25 cellular contexts compared by ENCODE assay signal in genomic region chr7:90233569-90233968, GRCh38. TPM values are rescaled to one million over a fixed set of nuclear protein-coding genes. Genes with fewer than 3 reads are reported as not detected.
DNase-seq lines count a peak whose midpoint lies in the region; FAIRE-seq and TF ChIP-seq lines count a peak whose summit lies in the region.
"Had no signal": no experiment of that assay in that cellular context is flagged by ENCODE, and none has a peak within 500 bp of the region (broad histone marks: within the 10 kb centered on the region; RNA-seq: fewer than 3 reads in every experiment).

No MANE protein-coding gene starts in this region.

- H3K27ac ChIP-seq in 22Rv1 (peak overlapping the region; percentile 89), small intestine (ENCODE audit: low read depth in 1 of 2, low read length in 1 of 2) (no peak overlapping the region)
- H3K27ac ChIP-seq: A549; BLaER1 treated with 17β-estradiol and CSF1 and Interleukin-3, amounts not matched to agents 10 nM and 100 nM; GM23248 had no signal

- no peaks in the 10 kb centered on the region for H3K9me3 ChIP-seq in small intestine (ENCODE audit: control insufficient read depth, low read depth)
- H3K9me3 ChIP-seq: A549; BE2C; BLaER1 treated with 17β-estradiol and CSF1 and Interleukin-3, amounts not matched to agents 10 nM and 100 nM had no signal

- peaks cover 0 to 2% of the 10 kb centered on the region in 2 donors for H3K4me1 ChIP-seq in small intestine (ENCODE audit: control insufficient read depth in 2 of 2, insufficient read depth in 1 of 2, low read depth in 1 of 2, low read length in 1 of 2)
- H3K4me1 ChIP-seq: BE2C; BLaER1 treated with 17β-estradiol and CSF1 and Interleukin-3, amounts not matched to agents 10 nM and 100 nM had no signal

- H3K4me3 ChIP-seq in small intestine (ENCODE audit: low read depth in 1 of 2, low read length in 2 of 2): no peak overlapping the region
- H3K4me3 ChIP-seq: A549; BLaER1 treated with 17β-estradiol and CSF1 and Interleukin-3, amounts not matched to agents 10 nM and 100 nM; GM12878; GM23248 had no signal

- DNase-seq in D721Med (ENCODE audit: insufficient read length, low spot score) (no peak), kidney tubule cell (ENCODE audit: low spot score) (peak; percentile 19), small intestine (peak; percentile 37), occipital lobe (lab: John Stamatoyannopoulos, UW) (no peak), NCI-H1930 (lab: John Stamatoyannopoulos, UW) (no peak), SIG-M5 (lab: John Stamatoyannopoulos, UW) (no peak)
- DNase-seq: 8988T; ACHN; AML-193; BE2C; CD4-positive, alpha-beta memory T cell; COR-L47; DMS 273 treated with DMSO at 0.1 percent for 48 hours; DMS79; EL; GDM1; GM23248; H7; HCEC 1CT had no signal

- H3K36me3 ChIP-seq in small intestine (ENCODE audit: control insufficient read depth in 2 of 2, insufficient read depth in 2 of 2, low read length in 2 of 2): no peaks in the 10 kb centered on the region
- H3K36me3 ChIP-seq: BE2C; BLaER1 treated with 17β-estradiol and CSF1 and Interleukin-3, amounts not matched to agents 10 nM and 100 nM had no signal

- H3K27me3 ChIP-seq in small intestine (ENCODE audit: control insufficient read depth in 2 of 2, insufficient read depth in 2 of 2, low read length in 2 of 2): no peaks in the 10 kb centered on the region
- H3K27me3 ChIP-seq: BE2C; BLaER1 treated with 17β-estradiol and CSF1 and Interleukin-3, amounts not matched to agents 10 nM and 100 nM had no signal

- TF ChIP-seq CTCF in 22Rv1 (IDR thresholded peaks at IDR 0.05) (no peak), D721Med (IDR thresholded peaks at IDR 0.05; ENCODE audit: insufficient read depth, missing control alignments) (no peak)

- 72 to 86% (median 82%) methylated on average over 6 of the region's 6 CpGs for WGBS in small intestine, 3 donors

- FAIRE-seq in D721Med (lab: Jason Lieb, UNC): peak; percentile 35
- no peak for FAIRE-seq in small intestine (lab: Jason Lieb, UNC)
- FAIRE-seq: A549, GM12878, GM19239, H1 had no signal

RNA-seq across cellular contexts. Expression of gene CFAP69, which starts 11.4 kb away (rescaled TPM):
- polyA plus RNA-seq in small intestine: 1 to 10 TPM; 1.0 to 4.9 (median 3.8) TPM
- total RNA-seq in occipital lobe: 6.2 TPM
- polyA plus RNA-seq: CD4-positive, alpha-beta memory T cell had no signal

RNA-seq across cellular contexts. Expression of gene STEAP2, which starts 22.0 kb away (rescaled TPM):
- polyA plus RNA-seq in small intestine: 1 to 10 TPM; 2.2 to 6.8 (median 2.2) TPM
- total RNA-seq in occipital lobe: 2.3 TPM
- polyA plus RNA-seq: CD4-positive, alpha-beta memory T cell had no signal

Comparison
In these comparisons a context has a peak if more than half of its experiments do, and no peak if none do; other contexts are left out.
1. DNase-seq: peak in kidney tubule cell (single experiment) and small intestine (single experiment); none in D721Med (single experiment), occipital lobe (single experiment), NCI-H1930 (0 of 2) and SIG-M5 (single experiment).